In genomic region chr20:12535770-12536169, GRCh38 we compare ENCODE assay signal across 28 cellular contexts.
"Had no signal": no experiment of that assay in that cellular context is flagged by ENCODE, and none has a peak within 500 bp of the region (broad histone marks: within the 10 kb centered on the region; RNA-seq: fewer than 3 reads in every experiment).

No MANE protein-coding gene starts in this region.

- H3K9me3 ChIP-seq: mucosa of descending colon, neutrophil, right lobe of liver, thoracic aorta had no signal

- H3K4me3 Mint-ChIP-seq: memory B cell; mesothelial cell of epicardium; naive B cell; natural killer cell treated with Interleukin-12 subunit alpha and Interleukin-12 subunit beta and Interleukin-15 and Interleukin-18, amount 100 ng/mL, for 72 hours; neural crest cell; stimulated activated naive B cell treated with anti-CD40 and anti-IgM and Interleukin-4, amounts not matched to agents 10 μg/mL and 1 μg/mL and 100 μg/mL, for 72 hours; stimulated activated naive CD8-positive, alpha-beta T cell treated with anti-CD3 and anti-CD28 coated beads, Interleukin-15, Interleukin-2, amounts not matched to agents 100 ng/mL and 50 ng/mL, for 24 hours had no signal

- H3K27me3 Mint-ChIP-seq: memory B cell; naive B cell; natural killer cell treated with Interleukin-12 subunit alpha and Interleukin-12 subunit beta and Interleukin-15 and Interleukin-18, amount 100 ng/mL, for 72 hours; stimulated activated naive B cell treated with anti-CD40 and anti-IgM and Interleukin-4, amounts not matched to agents 10 μg/mL and 1 μg/mL and 100 μg/mL, for 72 hours; stimulated activated naive CD8-positive, alpha-beta T cell treated with anti-CD3 and anti-CD28 coated beads, Interleukin-15, Interleukin-2, amounts not matched to agents 100 ng/mL and 50 ng/mL, for 24 hours had no signal

- H3K36me3 ChIP-seq: esophagus muscularis mucosa, gastroesophageal sphincter, heart right ventricle, neutrophil, pancreas, right lobe of liver, thoracic aorta, tibial nerve, upper lobe of right lung, uterus had no signal

- H3K36me3 Mint-ChIP-seq: memory B cell; naive B cell; stimulated activated naive B cell treated with anti-CD40 and anti-IgM and Interleukin-4, amounts not matched to agents 10 μg/mL and 1 μg/mL and 100 μg/mL, for 72 hours had no signal

- H3K4me1 ChIP-seq: esophagus muscularis mucosa, foreskin keratinocyte, gastroesophageal sphincter, heart right ventricle, pancreas, right lobe of liver, tibial nerve, upper lobe of right lung, uterus had no signal

- H3K27ac Mint-ChIP-seq: memory B cell; mesothelial cell of epicardium; naive B cell; natural killer cell treated with Interleukin-12 subunit alpha and Interleukin-12 subunit beta and Interleukin-15 and Interleukin-18, amount 100 ng/mL, for 72 hours; stimulated activated naive B cell treated with anti-CD40 and anti-IgM and Interleukin-4, amounts not matched to agents 10 μg/mL and 1 μg/mL and 100 μg/mL, for 72 hours; stimulated activated naive CD8-positive, alpha-beta T cell treated with anti-CD3 and anti-CD28 coated beads, Interleukin-15, Interleukin-2, amounts not matched to agents 100 ng/mL and 50 ng/mL, for 24 hours had no signal

- H3K4me3 ChIP-seq: dorsolateral prefrontal cortex, esophagus muscularis mucosa, gastroesophageal sphincter, heart right ventricle, lung, mucosa of descending colon, pancreas, right lobe of liver, thoracic aorta, tibial nerve, upper lobe of right lung, uterus had no signal

- H3K27me3 ChIP-seq: dorsolateral prefrontal cortex, esophagus muscularis mucosa, foreskin keratinocyte, gastroesophageal sphincter, heart right ventricle, neutrophil, pancreas, right lobe of liver, tibial nerve, upper lobe of right lung, uterus had no signal

- H3K4me1 Mint-ChIP-seq: memory B cell; mesothelial cell of epicardium; naive B cell; neural crest cell; stimulated activated naive B cell treated with anti-CD40 and anti-IgM and Interleukin-4, amounts not matched to agents 10 μg/mL and 1 μg/mL and 100 μg/mL, for 72 hours had no signal

- H3K27ac ChIP-seq: dorsolateral prefrontal cortex, epithelial cell of prostate, esophagus muscularis mucosa, foreskin keratinocyte, gastroesophageal sphincter, heart right ventricle, neutrophil, pancreas, right lobe of liver, thoracic aorta, tibial nerve, upper lobe of right lung, uterus had no signal

- DNase-seq: dorsolateral prefrontal cortex; effector CD4-positive, alpha-beta T cell; heart right ventricle; hippocampal formation; kidney; mucosa of descending colon; naive B cell; pancreas; right lobe of liver; small intestine; stimulated activated CD4-positive, alpha-beta T cell treated with anti-CD3 and anti-CD28 coated beads, Interleukin-15, amount 100 ng/mL, for 24 hours; stimulated activated CD4-positive, alpha-beta T cell treated with anti-CD3 and anti-CD28 coated beads, Interleukin-2, amount 100 ng/mL, for 48 hours; stimulated activated naive B cell treated with anti-CD40 and anti-IgM and Interleukin-4, amounts not matched to agents 10 μg/mL and 1 μg/mL and 100 μg/mL, for 72 hours; upper lobe of right lung; uterus had no signal
